ENCODE assay signal across 11 cellular contexts in genomic region chr1:212968385-212968863, GRCh38.
DNase-seq lines count a peak whose midpoint lies in the region; ATAC-seq and TF ChIP-seq lines count a peak whose summit lies in the region.
"Had no signal": no experiment of that assay in that cellular context is flagged by ENCODE, and none has a peak within 500 bp of the region (broad histone marks: within the 10 kb centered on the region; RNA-seq: fewer than 3 reads in every experiment).

No MANE protein-coding gene starts in this region.

- H3K27me3 Mint-ChIP-seq in nephron progenitor cell (ENCODE audit: low read depth, poor library complexity): peaks cover 4% of the 10 kb centered on the region

- ATAC-seq in GM19043 (IDR thresholded peaks at IDR 0.05; ENCODE audit: low read depth, unreplicated experiment) (peak; percentile 53), HG02642 (IDR thresholded peaks at IDR 0.05; ENCODE audit: poor library complexity, unreplicated experiment) (peak; percentile 53)
- ATAC-seq in stimulated activated effector memory CD8-positive, alpha-beta T cell treated with anti-CD3 and anti-CD28 coated beads, Interleukin-12 subunit alpha, Interleukin-12 subunit beta, amount 100 ng/mL, for 72 hours: no peak

- peak overlapping the region; percentile 97 for H3K27ac Mint-ChIP-seq in nephron progenitor cell
- no peak overlapping the region for H3K27ac Mint-ChIP-seq in stimulated activated effector memory CD8-positive, alpha-beta T cell treated with anti-CD3 and anti-CD28 coated beads, Interleukin-12 subunit alpha, Interleukin-12 subunit beta, amount 100 ng/mL, for 72 hours

- peak overlapping the region; percentile 48 for H3K4me3 Mint-ChIP-seq in nephron progenitor cell
- no peak overlapping the region for H3K4me3 Mint-ChIP-seq in stimulated activated effector memory CD8-positive, alpha-beta T cell treated with anti-CD3 and anti-CD28 coated beads, Interleukin-12 subunit alpha, Interleukin-12 subunit beta, amount 100 ng/mL, for 72 hours
- H3K4me3 Mint-ChIP-seq: CD4-positive, alpha-beta memory T cell had no signal

- H3K9me3 Mint-ChIP-seq in nephron progenitor cell: no peaks in the 10 kb centered on the region
- H3K9me3 Mint-ChIP-seq in stimulated activated effector memory CD8-positive, alpha-beta T cell treated with anti-CD3 and anti-CD28 coated beads, Interleukin-12 subunit alpha, Interleukin-12 subunit beta, amount 100 ng/mL, for 72 hours: no peaks in the 10 kb centered on the region
- H3K9me3 Mint-ChIP-seq: activated naive CD4-positive, alpha-beta T cell treated with anti-CD3 and anti-CD28 coated beads, Interleukin-2, amount 50 U/mL, for 72 hours had no signal

- DNase-seq in NCI-H2171 treated with DMSO at 0.1 percent for 48 hours (lab: John Stamatoyannopoulos, UW): peak; percentile 97
- no peak for DNase-seq in nephron progenitor cell
- DNase-seq in CD1c-positive myeloid dendritic cell (ENCODE audit: extremely low spot score): no peak
- DNase-seq in stimulated activated effector memory CD8-positive, alpha-beta T cell treated with anti-CD3 and anti-CD28 coated beads, Interleukin-12 subunit alpha, Interleukin-12 subunit beta, amount 100 ng/mL, for 72 hours (ENCODE audit: low spot score in 2 of 2): no peak
- DNase-seq in GM10266 (ENCODE audit: extremely low spot score): no peak
- DNase-seq: CD4-positive, alpha-beta memory T cell; colonic mucosa; NCI-H2029 treated with DMSO at 0.1 percent for 48 hours had no signal

- H3K36me3 Mint-ChIP-seq in nephron progenitor cell (ENCODE audit: low read depth): peaks cover 79% of the 10 kb centered on the region
- H3K36me3 Mint-ChIP-seq in stimulated activated effector memory CD8-positive, alpha-beta T cell treated with anti-CD3 and anti-CD28 coated beads, Interleukin-12 subunit alpha, Interleukin-12 subunit beta, amount 100 ng/mL, for 72 hours: no peaks in the 10 kb centered on the region
- H3K36me3 Mint-ChIP-seq: activated naive CD4-positive, alpha-beta T cell treated with anti-CD3 and anti-CD28 coated beads, Interleukin-2, amount 50 U/mL, for 72 hours; CD4-positive, alpha-beta memory T cell had no signal

- H3K4me1 Mint-ChIP-seq in nephron progenitor cell: peaks cover 86% of the 10 kb centered on the region
- no peaks in the 10 kb centered on the region for H3K4me1 Mint-ChIP-seq in stimulated activated effector memory CD8-positive, alpha-beta T cell treated with anti-CD3 and anti-CD28 coated beads, Interleukin-12 subunit alpha, Interleukin-12 subunit beta, amount 100 ng/mL, for 72 hours

- TF ChIP-seq CTCF in nephron progenitor cell (IDR thresholded peaks at IDR 0.05) (no peak), GM10266 (IDR thresholded peaks at IDR 0.05; ENCODE audit: control insufficient read depth, insufficient read depth, low read depth, missing control alignments) (no peak)
